Comparison of ENCODE assay signal across 32 cellular contexts in genomic region chr16:73750639-73751038, GRCh38.
"Had no signal": no experiment of that assay in that cellular context is flagged by ENCODE, and none has a peak within 500 bp of the region (broad histone marks: within the 10 kb centered on the region; RNA-seq: fewer than 3 reads in every experiment).

No MANE protein-coding gene starts in this region.

- H3K27me3 ChIP-seq: brain microvascular endothelial cell, Peyer's patch, SJSA1 had no signal

- ATAC-seq: activated CD8-positive, alpha-beta memory T cell treated with anti-CD3 and anti-CD28 coated beads, Interleukin-2, amount 10 ng/mL, durations not matched to agents 7 days and 5 days; activated naive CD8-positive, alpha-beta T cell treated with anti-CD3 and anti-CD28 coated beads, Interleukin-2, amount 50 U/mL, for 24 hours; PC-3 had no signal

- H3K9me3 ChIP-seq: Peyer's patch, SJSA1 had no signal

- H3K4me1 ChIP-seq: Peyer's patch, SJSA1 had no signal

- H3K36me3 ChIP-seq: brain microvascular endothelial cell, Peyer's patch, SJSA1, WERI-Rb-1 had no signal

- H3K4me3 ChIP-seq: Peyer's patch, SJSA1 had no signal

- H3K27ac ChIP-seq: brain microvascular endothelial cell, Peyer's patch, SJSA1, WERI-Rb-1 had no signal

- DNase-seq: activated CD4-positive, alpha-beta memory T cell treated with anti-CD3 and anti-CD28 coated beads, Interleukin-2, amount 10 ng/mL, durations not matched to agents 7 days and 5 days; activated CD4-positive, alpha-beta T cell treated with anti-CD3 and anti-CD28 coated beads for 1 hour; activated CD4-positive, alpha-beta T cell treated with anti-CD3 and anti-CD28 coated beads for 48 hours; activated CD4-positive, CD25-positive, alpha-beta regulatory T cell; activated CD8-positive, alpha-beta memory T cell treated with anti-CD3 and anti-CD28 coated beads for 24 hours; activated CD8-positive, alpha-beta memory T cell treated with anti-CD3 and anti-CD28 coated beads, Interleukin-2, amount 10 ng/mL, durations not matched to agents 7 days and 5 days; activated CD8-positive, alpha-beta memory T cell treated with anti-CD3 and anti-CD28 coated beads, Interleukin-2, amount 50 U/mL, for 48 hours; activated effector memory CD4-positive, alpha-beta T cell treated with Interleukin-2 at 50 U/mL for 16 hours; activated naive CD4-positive, alpha-beta T cell treated with anti-CD3 and anti-CD28 coated beads, Interleukin-2, amount 10 ng/mL, durations not matched to agents 7 days and 5 days; activated naive CD8-positive, alpha-beta T cell treated with anti-CD3 and anti-CD28 coated beads, Interleukin-2, amount 50 U/mL, for 24 hours; activated T-cell treated with anti-CD3 and anti-CD28 coated beads, Interleukin-2, amount 50 U/mL, for 48 hours; amniotic stem cell; aorta; brain microvascular endothelial cell; central memory CD4-positive, alpha-beta T cell; Karpas-422; KBM-7; NCI-H1436 treated with DMSO at 0.1 percent for 48 hours; NCI-H1694 treated with DMSO at 0.1 percent for 48 hours; NCI-H2029; NCI-H2171; NCI-H510A; NCI-H526; NCI-H82; NK-92 treated with Interleukin-12 subunit alpha and Interleukin-12 subunit beta, amount 100 ng/mL, for 24 hours; PC-3; Peyer's patch; RPMI8226; SHP77 treated with DMSO at 0.1 percent for 48 hours; T1000; WERI-Rb-1 had no signal
